25 cellular contexts compared by ENCODE assay signal in the genomic region with DNA sequence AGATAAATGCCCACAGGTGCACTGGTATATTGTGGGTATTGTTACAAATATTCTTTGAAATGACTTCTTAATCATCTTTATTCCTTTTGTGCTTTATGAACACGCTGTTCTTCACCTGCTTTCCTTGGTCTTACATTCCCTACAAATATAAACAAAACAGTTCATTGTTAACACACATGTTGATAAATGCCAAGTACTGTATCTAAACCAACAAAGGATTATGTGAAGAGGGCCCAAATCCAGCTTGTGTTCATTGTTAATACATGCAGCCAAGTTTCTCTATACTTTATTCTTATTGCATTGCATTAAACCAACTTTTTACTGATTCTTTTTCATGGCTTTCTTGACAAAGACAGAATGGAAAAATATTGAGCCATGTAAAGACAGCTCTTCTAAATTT. TPM values are rescaled to one million over a fixed set of nuclear protein-coding genes. Genes with fewer than 3 reads are reported as not detected.
"Had no signal": no experiment of that assay in that cellular context is flagged by ENCODE, and none has a peak within 500 bp of the region (broad histone marks: within the 10 kb centered on the region; RNA-seq: fewer than 3 reads in every experiment).

No MANE protein-coding gene starts in this region.

- H3K4me3 ChIP-seq: coronary artery, esophagus muscularis mucosa, heart right ventricle, lower lobe of right lung, pancreas, right lobe of liver, thoracic aorta, tibial nerve, upper lobe of left lung had no signal

- H3K4me1 ChIP-seq: esophagus muscularis mucosa, heart right ventricle, lower lobe of right lung, pancreas, right lobe of liver, tibial nerve, upper lobe of left lung had no signal

- H3K27me3 ChIP-seq: esophagus muscularis mucosa, heart right ventricle, neutrophil, right lobe of liver, tibial nerve, upper lobe of left lung had no signal

- H3K27ac ChIP-seq: coronary artery, esophagus muscularis mucosa, heart right ventricle, lower lobe of right lung, neutrophil, pancreas, right lobe of liver, thoracic aorta, tibial nerve, upper lobe of left lung had no signal

- H3K9me3 ChIP-seq: esophagus muscularis mucosa, heart right ventricle, lower lobe of right lung, neutrophil, pancreas, right lobe of liver, thoracic aorta, tibial nerve, upper lobe of left lung had no signal

- ATAC-seq: heart right ventricle; left ventricle myocardium superior; lower lobe of right lung; natural killer cell treated with Interleukin-12 subunit alpha and Interleukin-12 subunit beta and Interleukin-15 and Interleukin-18, amount 100 ng/mL, for 72 hours; pancreas; right lobe of liver; stimulated activated naive B cell treated with anti-CD40 and anti-IgM and Interleukin-4, amounts not matched to agents 10 μg/mL and 1 μg/mL and 100 μg/mL, for 72 hours had no signal

- DNase-seq: dermis blood vessel endothelial cell; effector memory CD4-positive, alpha-beta T cell; foreskin melanocyte; glutamatergic neuron; heart right ventricle; hypothalamus; immature natural killer cell; islet precursor cell; kidney glomerular epithelial cell; left ventricle myocardium superior; lower lobe of right lung; pancreas; right lobe of liver; small intestine; stimulated activated CD4-positive, alpha-beta T cell treated with anti-CD3 and anti-CD28 coated beads, Interleukin-15, amount 100 ng/mL, for 24 hours; stimulated activated CD4-positive, alpha-beta T cell treated with anti-CD3 and anti-CD28 coated beads, Interleukin-2, amount 100 ng/mL, for 48 hours; stimulated activated naive B cell treated with anti-CD40 and anti-IgM and Interleukin-4, amounts not matched to agents 10 μg/mL and 1 μg/mL and 100 μg/mL, for 72 hours; upper lobe of left lung had no signal

- H3K36me3 ChIP-seq: esophagus muscularis mucosa, heart right ventricle, lower lobe of right lung, neutrophil, pancreas, right lobe of liver, thoracic aorta, tibial nerve, upper lobe of left lung had no signal

RNA-seq across cellular contexts. Expression of a gene that starts 42.8 kb away (rescaled TPM):
- total RNA-seq: neural crest cell had no signal
